In the genomic region with DNA sequence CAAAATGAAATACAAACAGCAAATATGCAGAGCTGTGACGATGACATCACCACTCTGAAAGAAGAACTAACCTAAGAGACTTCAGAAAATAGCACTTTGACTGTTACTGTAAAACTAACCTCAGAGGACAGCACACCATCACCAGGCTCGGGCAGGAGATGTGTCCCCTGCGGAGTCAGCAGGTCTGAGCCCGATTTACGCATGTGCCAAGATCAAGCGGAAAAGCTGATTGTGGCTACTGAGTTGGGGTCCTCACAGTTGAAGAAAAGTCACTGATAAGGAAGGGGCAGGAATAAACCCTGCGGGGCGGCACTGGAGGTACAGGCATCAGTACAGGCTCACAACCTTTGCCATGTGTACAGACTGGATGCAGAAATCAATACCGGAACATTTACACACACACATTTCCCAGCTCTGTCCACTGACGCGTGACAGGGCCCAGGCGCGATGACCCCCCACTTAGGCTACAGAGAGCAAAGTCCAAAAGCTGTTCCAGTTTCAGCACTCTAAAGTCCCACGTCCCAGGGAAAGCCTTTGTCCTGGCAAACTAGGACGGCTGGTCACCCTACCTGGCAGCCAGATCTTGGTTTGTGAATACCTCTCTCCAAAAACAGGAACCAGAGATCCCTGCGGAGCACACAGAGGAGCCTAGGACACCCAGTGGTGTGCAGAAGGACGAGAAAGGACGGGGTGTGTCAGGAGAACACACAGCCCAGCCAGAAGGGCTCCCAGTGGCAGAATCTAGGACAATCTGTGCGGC, we compare ENCODE assay signal across 1 cellular context.
TF ChIP-seq lines count a peak whose summit lies in the region.

No MANE protein-coding gene starts in this region.

TF ChIP-seq in HepG2, 621 proteins besides CTCF, POLR2A, EP300 and RAD21 (continued from another document and continues in another):
- TF ChIP-seq, protein P1, sequence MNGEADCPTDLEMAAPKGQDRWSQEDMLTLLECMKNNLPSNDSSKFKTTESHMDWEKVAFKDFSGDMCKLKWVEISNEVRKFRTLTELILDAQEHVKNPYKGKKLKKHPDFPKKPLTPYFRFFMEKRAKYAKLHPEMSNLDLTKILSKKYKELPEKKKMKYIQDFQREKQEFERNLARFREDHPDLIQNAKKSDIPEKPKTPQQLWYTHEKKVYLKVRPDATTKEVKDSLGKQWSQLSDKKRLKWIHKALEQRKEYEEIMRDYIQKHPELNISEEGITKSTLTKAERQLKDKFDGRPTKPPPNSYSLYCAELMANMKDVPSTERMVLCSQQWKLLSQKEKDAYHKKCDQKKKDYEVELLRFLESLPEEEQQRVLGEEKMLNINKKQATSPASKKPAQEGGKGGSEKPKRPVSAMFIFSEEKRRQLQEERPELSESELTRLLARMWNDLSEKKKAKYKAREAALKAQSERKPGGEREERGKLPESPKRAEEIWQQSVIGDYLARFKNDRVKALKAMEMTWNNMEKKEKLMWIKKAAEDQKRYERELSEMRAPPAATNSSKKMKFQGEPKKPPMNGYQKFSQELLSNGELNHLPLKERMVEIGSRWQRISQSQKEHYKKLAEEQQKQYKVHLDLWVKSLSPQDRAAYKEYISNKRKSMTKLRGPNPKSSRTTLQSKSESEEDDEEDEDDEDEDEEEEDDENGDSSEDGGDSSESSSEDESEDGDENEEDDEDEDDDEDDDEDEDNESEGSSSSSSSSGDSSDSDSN (CRISPR knock-in tag; IDR thresholded peaks at IDR 0.05): peak; percentile 77
- TF ChIP-seq, protein P2, sequence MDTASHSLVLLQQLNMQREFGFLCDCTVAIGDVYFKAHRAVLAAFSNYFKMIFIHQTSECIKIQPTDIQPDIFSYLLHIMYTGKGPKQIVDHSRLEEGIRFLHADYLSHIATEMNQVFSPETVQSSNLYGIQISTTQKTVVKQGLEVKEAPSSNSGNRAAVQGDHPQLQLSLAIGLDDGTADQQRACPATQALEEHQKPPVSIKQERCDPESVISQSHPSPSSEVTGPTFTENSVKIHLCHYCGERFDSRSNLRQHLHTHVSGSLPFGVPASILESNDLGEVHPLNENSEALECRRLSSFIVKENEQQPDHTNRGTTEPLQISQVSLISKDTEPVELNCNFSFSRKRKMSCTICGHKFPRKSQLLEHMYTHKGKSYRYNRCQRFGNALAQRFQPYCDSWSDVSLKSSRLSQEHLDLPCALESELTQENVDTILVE (CRISPR knock-in tag; IDR thresholded peaks at IDR 0.05): 0 out of 2 replicates have a peak, but pooled peaks have one; percentile 73
- TF ChIP-seq PRMT3 (CRISPR knock-in tag; IDR thresholded peaks at IDR 0.05; ENCODE audit: borderline replicate concordance, low read depth): 0 out of 2 replicates have a peak, but pooled peaks have one; percentile 78
- TF ChIP-seq, protein P3, sequence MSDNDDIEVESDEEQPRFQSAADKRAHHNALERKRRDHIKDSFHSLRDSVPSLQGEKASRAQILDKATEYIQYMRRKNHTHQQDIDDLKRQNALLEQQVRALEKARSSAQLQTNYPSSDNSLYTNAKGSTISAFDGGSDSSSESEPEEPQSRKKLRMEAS (IDR thresholded peaks at IDR 0.05): peak; percentile 97
- no peak for TF ChIP-seq ZFP41 (CRISPR knock-in tag; IDR thresholded peaks at IDR 0.05; ENCODE audit: borderline replicate concordance)
- peak; percentile 76; the same call in 1 of the 2 replicates for TF ChIP-seq ZFX (CRISPR knock-in tag; IDR thresholded peaks at IDR 0.05; ENCODE audit: low read depth)
- peak; percentile 82 for TF ChIP-seq ZMYM3 (CRISPR knock-in tag; IDR thresholded peaks at IDR 0.05)
- no peak for TF ChIP-seq CC2D1A (CRISPR knock-in tag; IDR thresholded peaks at IDR 0.05)
- TF ChIP-seq ZNF605 (CRISPR knock-in tag; IDR thresholded peaks at IDR 0.05): peak; percentile 93
- TF ChIP-seq ZNF652 (CRISPR knock-in tag; IDR thresholded peaks at IDR 0.05; ENCODE audit: borderline replicate concordance, low read depth): no peak
- peak; percentile 78 for TF ChIP-seq KAT8 (CRISPR knock-in tag; IDR thresholded peaks at IDR 0.05)
- peak; percentile 98 for TF ChIP-seq ZNF607 (CRISPR knock-in tag; IDR thresholded peaks at IDR 0.05; ENCODE audit: borderline replicate concordance)
- TF ChIP-seq NCOR1 (IDR thresholded peaks at IDR 0.05; ENCODE audit: borderline replicate concordance, low read length): peak; percentile 98
- TF ChIP-seq, protein P4, sequence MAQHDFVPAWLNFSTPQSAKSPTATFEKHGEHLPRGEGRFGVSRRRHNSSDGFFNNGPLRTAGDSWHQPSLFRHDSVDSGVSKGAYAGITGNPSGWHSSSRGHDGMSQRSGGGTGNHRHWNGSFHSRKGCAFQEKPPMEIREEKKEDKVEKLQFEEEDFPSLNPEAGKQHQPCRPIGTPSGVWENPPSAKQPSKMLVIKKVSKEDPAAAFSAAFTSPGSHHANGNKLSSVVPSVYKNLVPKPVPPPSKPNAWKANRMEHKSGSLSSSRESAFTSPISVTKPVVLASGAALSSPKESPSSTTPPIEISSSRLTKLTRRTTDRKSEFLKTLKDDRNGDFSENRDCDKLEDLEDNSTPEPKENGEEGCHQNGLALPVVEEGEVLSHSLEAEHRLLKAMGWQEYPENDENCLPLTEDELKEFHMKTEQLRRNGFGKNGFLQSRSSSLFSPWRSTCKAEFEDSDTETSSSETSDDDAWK (CRISPR knock-in tag; IDR thresholded peaks at IDR 0.05): no peak
- TF ChIP-seq JUND (CRISPR knock-in tag; IDR thresholded peaks at IDR 0.05): no peak
- TF ChIP-seq, protein P5, sequence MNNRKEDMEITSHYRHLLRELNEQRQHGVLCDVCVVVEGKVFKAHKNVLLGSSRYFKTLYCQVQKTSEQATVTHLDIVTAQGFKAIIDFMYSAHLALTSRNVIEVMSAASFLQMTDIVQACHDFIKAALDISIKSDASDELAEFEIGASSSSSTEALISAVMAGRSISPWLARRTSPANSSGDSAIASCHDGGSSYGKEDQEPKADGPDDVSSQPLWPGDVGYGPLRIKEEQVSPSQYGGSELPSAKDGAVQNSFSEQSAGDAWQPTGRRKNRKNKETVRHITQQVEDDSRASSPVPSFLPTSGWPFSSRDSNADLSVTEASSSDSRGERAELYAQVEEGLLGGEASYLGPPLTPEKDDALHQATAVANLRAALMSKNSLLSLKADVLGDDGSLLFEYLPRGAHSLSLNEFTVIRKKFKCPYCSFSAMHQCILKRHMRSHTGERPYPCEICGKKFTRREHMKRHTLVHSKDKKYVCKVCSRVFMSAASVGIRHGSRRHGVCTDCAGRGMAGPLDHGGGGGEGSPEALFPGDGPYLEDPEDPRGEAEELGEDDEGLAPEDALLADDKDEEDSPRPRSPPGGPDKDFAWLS (CRISPR knock-in tag; IDR thresholded peaks at IDR 0.05; ENCODE audit: borderline replicate concordance): no peak
- no peak for TF ChIP-seq YEATS2 (CRISPR knock-in tag; IDR thresholded peaks at IDR 0.05; ENCODE audit: borderline replicate concordance)
- peak; percentile 79; the same call in 1 of the 2 replicates for TF ChIP-seq NFKB2 (CRISPR knock-in tag; IDR thresholded peaks at IDR 0.05; ENCODE audit: borderline replicate concordance)
- TF ChIP-seq DMAP1 (CRISPR knock-in tag; IDR thresholded peaks at IDR 0.05): peak; percentile 97
- peak; percentile 74 for TF ChIP-seq SNAPC2 (CRISPR knock-in tag; IDR thresholded peaks at IDR 0.05)
- peak; percentile 77 for TF ChIP-seq ZMAT3 (CRISPR knock-in tag; conservative IDR thresholded peaks at IDR 0.05)
- TF ChIP-seq, protein P6, sequence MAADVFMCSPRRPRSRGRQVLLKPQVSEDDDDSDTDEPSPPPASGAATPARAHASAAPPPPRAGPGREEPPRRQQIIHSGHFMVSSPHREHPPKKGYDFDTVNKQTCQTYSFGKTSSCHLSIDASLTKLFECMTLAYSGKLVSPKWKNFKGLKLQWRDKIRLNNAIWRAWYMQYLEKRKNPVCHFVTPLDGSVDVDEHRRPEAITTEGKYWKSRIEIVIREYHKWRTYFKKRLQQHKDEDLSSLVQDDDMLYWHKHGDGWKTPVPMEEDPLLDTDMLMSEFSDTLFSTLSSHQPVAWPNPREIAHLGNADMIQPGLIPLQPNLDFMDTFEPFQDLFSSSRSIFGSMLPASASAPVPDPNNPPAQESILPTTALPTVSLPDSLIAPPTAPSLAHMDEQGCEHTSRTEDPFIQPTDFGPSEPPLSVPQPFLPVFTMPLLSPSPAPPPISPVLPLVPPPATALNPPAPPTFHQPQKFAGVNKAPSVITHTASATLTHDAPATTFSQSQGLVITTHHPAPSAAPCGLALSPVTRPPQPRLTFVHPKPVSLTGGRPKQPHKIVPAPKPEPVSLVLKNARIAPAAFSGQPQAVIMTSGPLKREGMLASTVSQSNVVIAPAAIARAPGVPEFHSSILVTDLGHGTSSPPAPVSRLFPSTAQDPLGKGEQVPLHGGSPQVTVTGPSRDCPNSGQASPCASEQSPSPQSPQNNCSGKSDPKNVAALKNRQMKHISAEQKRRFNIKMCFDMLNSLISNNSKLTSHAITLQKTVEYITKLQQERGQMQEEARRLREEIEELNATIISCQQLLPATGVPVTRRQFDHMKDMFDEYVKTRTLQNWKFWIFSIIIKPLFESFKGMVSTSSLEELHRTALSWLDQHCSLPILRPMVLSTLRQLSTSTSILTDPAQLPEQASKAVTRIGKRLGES (CRISPR knock-in tag; IDR thresholded peaks at IDR 0.05; ENCODE audit: borderline replicate concordance): no peak
- peak; percentile 80; the same call in 1 of the 2 replicates for TF ChIP-seq ZNF792 (CRISPR knock-in tag; IDR thresholded peaks at IDR 0.05)
- TF ChIP-seq, protein P7, sequence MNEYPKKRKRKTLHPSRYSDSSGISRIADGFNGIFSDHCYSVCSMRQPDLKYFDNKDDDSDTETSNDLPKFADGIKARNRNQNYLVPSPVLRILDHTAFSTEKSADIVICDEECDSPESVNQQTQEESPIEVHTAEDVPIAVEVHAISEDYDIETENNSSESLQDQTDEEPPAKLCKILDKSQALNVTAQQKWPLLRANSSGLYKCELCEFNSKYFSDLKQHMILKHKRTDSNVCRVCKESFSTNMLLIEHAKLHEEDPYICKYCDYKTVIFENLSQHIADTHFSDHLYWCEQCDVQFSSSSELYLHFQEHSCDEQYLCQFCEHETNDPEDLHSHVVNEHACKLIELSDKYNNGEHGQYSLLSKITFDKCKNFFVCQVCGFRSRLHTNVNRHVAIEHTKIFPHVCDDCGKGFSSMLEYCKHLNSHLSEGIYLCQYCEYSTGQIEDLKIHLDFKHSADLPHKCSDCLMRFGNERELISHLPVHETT (CRISPR knock-in tag; conservative IDR thresholded peaks at IDR 0.05): no peak
- TF ChIP-seq ZNF33A (CRISPR knock-in tag; IDR thresholded peaks at IDR 0.05; ENCODE audit: borderline replicate concordance): no peak
- TF ChIP-seq, protein P8, sequence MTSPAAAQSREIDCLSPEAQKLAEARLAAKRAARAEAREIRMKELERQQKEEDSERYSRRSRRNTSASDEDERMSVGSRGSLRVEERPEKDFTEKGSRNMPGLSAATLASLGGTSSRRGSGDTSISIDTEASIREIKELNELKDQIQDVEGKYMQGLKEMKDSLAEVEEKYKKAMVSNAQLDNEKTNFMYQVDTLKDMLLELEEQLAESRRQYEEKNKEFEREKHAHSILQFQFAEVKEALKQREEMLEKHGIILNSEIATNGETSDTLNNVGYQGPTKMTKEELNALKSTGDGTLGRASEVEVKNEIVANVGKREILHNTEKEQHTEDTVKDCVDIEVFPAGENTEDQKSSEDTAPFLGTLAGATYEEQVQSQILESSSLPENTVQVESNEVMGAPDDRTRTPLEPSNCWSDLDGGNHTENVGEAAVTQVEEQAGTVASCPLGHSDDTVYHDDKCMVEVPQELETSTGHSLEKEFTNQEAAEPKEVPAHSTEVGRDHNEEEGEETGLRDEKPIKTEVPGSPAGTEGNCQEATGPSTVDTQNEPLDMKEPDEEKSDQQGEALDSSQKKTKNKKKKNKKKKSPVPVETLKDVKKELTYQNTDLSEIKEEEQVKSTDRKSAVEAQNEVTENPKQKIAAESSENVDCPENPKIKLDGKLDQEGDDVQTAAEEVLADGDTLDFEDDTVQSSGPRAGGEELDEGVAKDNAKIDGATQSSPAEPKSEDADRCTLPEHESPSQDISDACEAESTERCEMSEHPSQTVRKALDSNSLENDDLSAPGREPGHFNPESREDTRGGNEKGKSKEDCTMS (CRISPR knock-in tag; conservative IDR thresholded peaks at IDR 0.05): no peak
- TF ChIP-seq BCL6 (CRISPR knock-in tag; IDR thresholded peaks at IDR 0.05): peak; percentile 80
- no peak for TF ChIP-seq ZNF207 (IDR thresholded peaks at IDR 0.05; ENCODE audit: borderline replicate concordance)
- TF ChIP-seq MYNN (CRISPR knock-in tag; IDR thresholded peaks at IDR 0.05; ENCODE audit: low read depth): no peak
- no peak for TF ChIP-seq NONO (IDR thresholded peaks at IDR 0.05)
- TF ChIP-seq NONO (CRISPR knock-in tag; conservative IDR thresholded peaks at IDR 0.05): peak; percentile 98
- TF ChIP-seq SP2 (CRISPR knock-in tag; IDR thresholded peaks at IDR 0.05): no peak
- peak; percentile 50 to 51 for TF ChIP-seq NR2F1 (CRISPR knock-in tag; IDR thresholded peaks at IDR 0.05)
- no peak for TF ChIP-seq ZNF282 (IDR thresholded peaks at IDR 0.05; ENCODE audit: partially characterized antibody)
- TF ChIP-seq MAZ (IDR thresholded peaks at IDR 0.05; ENCODE audit: borderline replicate concordance, low read depth, low read length): peak; percentile 61; the same call in 1 of the 2 replicates
- TF ChIP-seq MAZ (CRISPR knock-in tag; IDR thresholded peaks at IDR 0.05; ENCODE audit: low read depth): peak; percentile 79; the same call in 1 of the 2 replicates
- peak in 1 of 2 experiments; percentile 81; a peak in 2 of 4 replicates for TF ChIP-seq KLF16 (CRISPR knock-in tag; IDR thresholded peaks at IDR 0.05)
- no peak for TF ChIP-seq CHD4 (IDR thresholded peaks at IDR 0.05; ENCODE audit: borderline replicate concordance, low read length)
- TF ChIP-seq, protein P9, sequence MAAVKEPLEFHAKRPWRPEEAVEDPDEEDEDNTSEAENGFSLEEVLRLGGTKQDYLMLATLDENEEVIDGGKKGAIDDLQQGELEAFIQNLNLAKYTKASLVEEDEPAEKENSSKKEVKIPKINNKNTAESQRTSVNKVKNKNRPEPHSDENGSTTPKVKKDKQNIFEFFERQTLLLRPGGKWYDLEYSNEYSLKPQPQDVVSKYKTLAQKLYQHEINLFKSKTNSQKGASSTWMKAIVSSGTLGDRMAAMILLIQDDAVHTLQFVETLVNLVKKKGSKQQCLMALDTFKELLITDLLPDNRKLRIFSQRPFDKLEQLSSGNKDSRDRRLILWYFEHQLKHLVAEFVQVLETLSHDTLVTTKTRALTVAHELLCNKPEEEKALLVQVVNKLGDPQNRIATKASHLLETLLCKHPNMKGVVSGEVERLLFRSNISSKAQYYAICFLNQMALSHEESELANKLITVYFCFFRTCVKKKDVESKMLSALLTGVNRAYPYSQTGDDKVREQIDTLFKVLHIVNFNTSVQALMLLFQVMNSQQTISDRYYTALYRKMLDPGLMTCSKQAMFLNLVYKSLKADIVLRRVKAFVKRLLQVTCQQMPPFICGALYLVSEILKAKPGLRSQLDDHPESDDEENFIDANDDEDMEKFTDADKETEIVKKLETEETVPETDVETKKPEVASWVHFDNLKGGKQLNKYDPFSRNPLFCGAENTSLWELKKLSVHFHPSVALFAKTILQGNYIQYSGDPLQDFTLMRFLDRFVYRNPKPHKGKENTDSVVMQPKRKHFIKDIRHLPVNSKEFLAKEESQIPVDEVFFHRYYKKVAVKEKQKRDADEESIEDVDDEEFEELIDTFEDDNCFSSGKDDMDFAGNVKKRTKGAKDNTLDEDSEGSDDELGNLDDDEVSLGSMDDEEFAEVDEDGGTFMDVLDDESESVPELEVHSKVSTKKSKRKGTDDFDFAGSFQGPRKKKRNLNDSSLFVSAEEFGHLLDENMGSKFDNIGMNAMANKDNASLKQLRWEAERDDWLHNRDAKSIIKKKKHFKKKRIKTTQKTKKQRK (IDR thresholded peaks at IDR 0.05; ENCODE audit: low read length): no peak
- no peak for TF ChIP-seq MTF2 (CRISPR knock-in tag; IDR thresholded peaks at IDR 0.05; ENCODE audit: borderline replicate concordance)
- TF ChIP-seq ZNF234 (CRISPR knock-in tag; conservative IDR thresholded peaks at IDR 0.05): no peak
- TF ChIP-seq ATAD3A (CRISPR knock-in tag; IDR thresholded peaks at IDR 0.05): no peak
- TF ChIP-seq AGO2 (optimal IDR thresholded peaks at IDR 0.05; ENCODE audit: low read depth, low read length): no peak
